ENCODE assay signal across 8 cellular contexts in the genomic region with DNA sequence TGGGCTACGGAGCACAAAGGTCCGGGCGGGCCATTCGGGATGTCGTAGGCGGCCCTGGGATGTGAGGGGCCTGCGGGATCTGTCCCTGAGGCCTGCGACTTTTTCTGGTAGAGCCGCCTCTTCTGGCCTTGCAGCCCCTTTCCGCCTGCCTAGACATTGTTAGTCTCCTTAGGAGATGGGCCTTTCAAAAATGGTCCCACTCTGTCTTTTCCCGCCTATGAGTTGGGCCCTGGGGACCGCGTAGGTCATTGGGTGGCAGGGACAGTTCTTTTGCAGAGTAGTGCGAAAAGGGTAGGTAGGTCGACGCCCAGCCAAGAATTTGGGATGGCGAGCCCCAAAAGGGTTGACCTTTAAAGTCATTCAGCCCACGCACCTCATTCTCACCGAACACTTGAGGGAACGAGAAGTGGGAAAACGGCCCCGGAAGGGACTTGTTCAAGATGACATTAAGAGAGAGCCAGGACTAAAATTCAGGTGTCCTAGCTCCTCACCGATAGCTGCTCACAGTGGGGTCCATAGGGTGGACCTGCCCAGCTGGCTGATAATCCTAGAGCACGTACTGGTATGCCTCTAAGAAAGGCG. TPM values are rescaled to one million over a fixed set of nuclear protein-coding genes. Genes with fewer than 3 reads are reported as not detected.
DNase-seq lines count a peak whose midpoint lies in the region; ATAC-seq, FAIRE-seq and TF ChIP-seq lines count a peak whose summit lies in the region.

No MANE protein-coding gene starts in this region.

- POLR2A ChIA-PET in RWPE1 (lab: Yijun Ruan, JAX; ENCODE audit: low non-redundant PET) = interaction anchor here (0.5 kb wide), 1 partner anchor 14 kb away, joined by 6 read pairs; no protein-coding TSS in a partner anchor

- H3K27ac Mint-ChIP-seq in Calu3 (ENCODE audit: unreplicated experiment) = no peak overlapping the region

- CTCF ChIA-PET in Calu3 (lab: Charles Lee) (interaction anchor here (1.5 kb wide), 1 partner anchor 15 kb away, joined by 3 read pairs; no protein-coding TSS in a partner anchor), RWPE1 (lab: Yijun Ruan, JAX) (interaction anchor here (0.5 to 1.6 kb wide), 2 partner anchors 13 to 332 kb away, joined by 5 read pairs; no protein-coding TSS in a partner anchor)

- TSS peak; percentile 84 for BruUV-seq in Calu3 (replicated peaks; lab: Mats Ljungman, UMichigan)

- no peaks in the 10 kb centered on the region for H3K27me3 ChIP-seq in esophagus muscularis mucosa
- H3K27me3 ChIP-seq in pancreas = no peaks in the 10 kb centered on the region

- peaks cover 54% of the 10 kb centered on the region for H3K36me3 Mint-ChIP-seq in Calu3 (ENCODE audit: insufficient read depth, unreplicated experiment)

- H3K27ac ChIP-seq in RWPE1 = peak overlapping the region; percentile 94
- peak overlapping the region; percentile 82 to 92 (median 84) for H3K27ac ChIP-seq in esophagus muscularis mucosa (replicated peaks in 1 of 4)
- peak overlapping the region in 3 of 4 donors; percentile 72 to 80 (median 75) for H3K27ac ChIP-seq in pancreas

- DNase-seq in Calu3 = no peak
- no peak for DNase-seq in RWPE1 (ENCODE audit: low spot score)
- DNase-seq in esophagus muscularis mucosa (ENCODE audit: extremely low spot score) = no peak
- no peak for DNase-seq in pancreas
- DNase-seq in NCI-H1092 (lab: John Stamatoyannopoulos, UW) = no peak
- DNase-seq in putamen (ENCODE audit: low spot score) = no peak
- no peak for DNase-seq in mucosa of gallbladder (ENCODE audit: low spot score)
- DNase-seq in NCI-H446 treated with DMSO at 0.1 percent for 48 hours (lab: John Stamatoyannopoulos, UW) = no peak

- no peaks in the 10 kb centered on the region for H3K27me3 Mint-ChIP-seq in Calu3 (ENCODE audit: unreplicated experiment)

- TF ChIP-seq CTCF in Calu3 (IDR thresholded peaks at IDR 0.05; ENCODE audit: unreplicated experiment) (no peak), RWPE1 (conservative IDR thresholded peaks at IDR 0.05; ENCODE audit: low read depth) (no peak), esophagus muscularis mucosa (IDR thresholded peaks at IDR 0.05) (no peak), pancreas (IDR thresholded peaks at IDR 0.05) (no peak)

- H3K4me3 ChIP-seq in esophagus muscularis mucosa (peak overlapping the region; percentile 85 to 99 (median 92)), pancreas (peak overlapping the region; percentile 96 to 100 (median 99))

- no peak for TF ChIP-seq POLR2A in esophagus muscularis mucosa (IDR thresholded peaks at IDR 0.05; ENCODE audit: low read depth)

- no peak for TF ChIP-seq EP300 in esophagus muscularis mucosa (IDR thresholded peaks at IDR 0.05)

- H3K9me3 Mint-ChIP-seq in Calu3 (ENCODE audit: low read depth, unreplicated experiment) = no peaks in the 10 kb centered on the region

- H3K4me1 Mint-ChIP-seq in Calu3 (ENCODE audit: low read depth, unreplicated experiment) = peaks cover 22% of the 10 kb centered on the region

- no peaks in the 10 kb centered on the region for H3K9me3 ChIP-seq in esophagus muscularis mucosa
- no peaks in the 10 kb centered on the region for H3K9me3 ChIP-seq in pancreas

- 54% methylated on average over 15 of the region's 25 CpGs for WGBS in esophagus muscularis mucosa
- 24 to 28% methylated on average over 25 of the region's 25 CpGs for WGBS in pancreas, 2 donors

- H3K4me1 ChIP-seq in esophagus muscularis mucosa = peaks cover 14 to 28% (median 26%) of the 10 kb centered on the region in 4 donors
- H3K4me1 ChIP-seq in pancreas = peaks cover 7 to 13% (median 9%) of the 10 kb centered on the region in 3 donors

- peak overlapping the region; percentile 76 for H3K4me3 Mint-ChIP-seq in Calu3 (ENCODE audit: low read depth, unreplicated experiment)

- intact Hi-C loops in Calu3 (cut with micrococcal nuclease; ENCODE audit: unreplicated experiment) (no loop called here), esophagus muscularis mucosa (cut with DNase I) (no loop called here), pancreas (cut with DNase I) (no loop called here)

- ATAC-seq in pancreas = peak in 1 of 4 donors; percentile 29

- peaks cover 4 to 40% (median 27%) of the 10 kb centered on the region in 4 donors for H3K36me3 ChIP-seq in esophagus muscularis mucosa
- H3K36me3 ChIP-seq in pancreas = peaks cover 0 to 12% (median 0%) of the 10 kb centered on the region in 3 donors

- no peak for FAIRE-seq in pancreas (lab: Jason Lieb, UNC)

RNA-seq across cellular contexts. Expression of a gene that starts 0.8 kb away (rescaled TPM):
- 96.9 and 103 TPM in 2 replicates for total RNA-seq in Calu3 (2022)
- 10 to 100 TPM; 57.7 to 70.5 (median 65.4) TPM for total RNA-seq in esophagus muscularis mucosa
- 10 to 100 TPM; 15.2 to 32.0 (median 24.4) TPM for total RNA-seq in pancreas
- 10 to 100 TPM; 42.4 to 57.8 TPM for polyA plus RNA-seq in pancreas
- total RNA-seq in mucosa of gallbladder = 72.4 TPM

RNA-seq across cellular contexts. Expression of a gene that starts 12.6 kb away (rescaled TPM):
- total RNA-seq in Calu3 (2022) (313 and 325 TPM in 2 replicates), esophagus muscularis mucosa (100 to 1,000 TPM; 393 to 518 (median 445) TPM), pancreas (100 to 1,000 TPM in 4 of 6 donors, 10 to 100 TPM in 2; 79.8 to 135 (median 118) TPM), mucosa of gallbladder (368 TPM)
- polyA plus RNA-seq in pancreas = 100 to 1,000 TPM; 351 to 441 TPM

RNA-seq across cellular contexts. Expression of a gene that starts 48.2 kb away (rescaled TPM):
- 41.3 and 44.9 TPM in 2 replicates for total RNA-seq in Calu3 (2022)
- 1 to 10 TPM; 3.8 to 8.8 (median 8.0) TPM for total RNA-seq in esophagus muscularis mucosa
- total RNA-seq in pancreas = 10 to 100 TPM in 3 of 6 donors, 1 to 10 TPM in 3; 6.8 to 14.4 (median 11.9) TPM
- polyA plus RNA-seq in pancreas = 10 to 100 TPM; 16.7 to 25.7 TPM
- 26.2 TPM for total RNA-seq in mucosa of gallbladder

RNA-seq across cellular contexts. Expression of a gene that starts 48.7 kb away (rescaled TPM):
- total RNA-seq in Calu3 (2022) = 0.09 and 0.10 TPM in 2 replicates
- total RNA-seq in esophagus muscularis mucosa = 1 to 10 TPM; 2.1 to 5.0 (median 3.1) TPM
- under 1 TPM; 0.04 to 0.31 (median 0.15) TPM for total RNA-seq in pancreas
- under 1 TPM; 0.27 to 0.87 TPM for polyA plus RNA-seq in pancreas
- 3.8 TPM for total RNA-seq in mucosa of gallbladder
